Comparison of ENCODE assay signal across 10 cellular contexts in genomic region chr9:127566351-127567001, GRCh38. TPM values are rescaled to one million over a fixed set of nuclear protein-coding genes. Genes with fewer than 3 reads are reported as not detected.
DNase-seq lines count a peak whose midpoint lies in the region; ATAC-seq and TF ChIP-seq lines count a peak whose summit lies in the region.
"Had no signal": no experiment of that assay in that cellular context is flagged by ENCODE, and none has a peak within 500 bp of the region (broad histone marks: within the 10 kb centered on the region; RNA-seq: fewer than 3 reads in every experiment).

No MANE protein-coding gene starts in this region.

- no peak overlapping the region for H3K4me2 ChIP-seq in OCI-LY7 (ENCODE audit: low read length)

- no peak overlapping the region for H3K27ac ChIP-seq in CD4-positive, alpha-beta memory T cell (ENCODE audit: low read depth, low read length)
- H3K27ac ChIP-seq in RWPE2 (ENCODE audit: poor library complexity, severe bottlenecking) (peak overlapping the region; percentile 98), OCI-LY7 (ENCODE audit: low read depth, low read length, poor library complexity, severe bottlenecking) (no peak overlapping the region)
- H3K27ac ChIP-seq: neutrophil had no signal

- H3K36me3 Mint-ChIP-seq in CD4-positive, alpha-beta memory T cell, result peaks cover 5 to 6% of the 10 kb centered on the region in 2 donors
- peaks cover 5% of the 10 kb centered on the region for H3K36me3 Mint-ChIP-seq in progenitor cell of endocrine pancreas (ENCODE audit: insufficient read depth)
- no peaks in the 10 kb centered on the region for H3K36me3 Mint-ChIP-seq in activated naive CD4-positive, alpha-beta T cell treated with anti-CD3 and anti-CD28 coated beads, Interleukin-2, amount 50 U/mL, for 72 hours
- H3K36me3 Mint-ChIP-seq: activated naive CD4-positive, alpha-beta T cell treated with anti-CD3 and anti-CD28 coated beads, Interleukin-2, amount 50 U/mL, for 24 hours had no signal

- no TSS peak for BruUV-seq in OCI-LY7 (replicated peaks; lab: Mats Ljungman, UMichigan)

- POLR2A ChIA-PET in CD4-positive, alpha-beta memory T cell (lab: Charles Lee; ENCODE audit: partially characterized antibody), result no interaction called here
- POLR2A ChIA-PET in OCI-LY7 (lab: Charles Lee), result no interaction called here

- H3K27me3 Mint-ChIP-seq in CD4-positive, alpha-beta memory T cell, result no peaks in the 10 kb centered on the region
- no peaks in the 10 kb centered on the region for H3K27me3 Mint-ChIP-seq in progenitor cell of endocrine pancreas
- H3K27me3 Mint-ChIP-seq: activated naive CD4-positive, alpha-beta T cell treated with anti-CD3 and anti-CD28 coated beads, Interleukin-2, amount 50 U/mL, for 24 hours had no signal

- no peak overlapping the region for H2AFZ ChIP-seq in OCI-LY7 (ENCODE audit: low read length)

- H3K27ac Mint-ChIP-seq in CD4-positive, alpha-beta memory T cell, result peak overlapping the region in 4 of 7 donors; percentile 8 to 57 (median 28)
- no peak overlapping the region for H3K27ac Mint-ChIP-seq in progenitor cell of endocrine pancreas
- H3K27ac Mint-ChIP-seq in activated naive CD4-positive, alpha-beta T cell treated with anti-CD3 and anti-CD28 coated beads, Interleukin-2, amount 50 U/mL, for 72 hours, result no peak overlapping the region
- H3K27ac Mint-ChIP-seq: activated naive CD4-positive, alpha-beta T cell treated with anti-CD3 and anti-CD28 coated beads, Interleukin-2, amount 50 U/mL, for 24 hours had no signal

- intact Hi-C loops in CD4-positive, alpha-beta memory T cell (cut with micrococcal nuclease), result loop anchor here (5.0 to 10.0 kb wide), 2 partner anchors 221 to 342 kb away; partner anchors contain the start of gene CDK9
- intact Hi-C loops in OCI-LY7 (cut with micrococcal nuclease; ENCODE audit: unreplicated experiment), result no loop called here

- no peaks in the 10 kb centered on the region for H3K27me3 ChIP-seq in CD4-positive, alpha-beta memory T cell (ENCODE audit: insufficient read depth, low read length)
- no peaks in the 10 kb centered on the region for H3K27me3 ChIP-seq in RWPE2 (ENCODE audit: insufficient read depth, poor library complexity, severe bottlenecking)

- H3K36me3 ChIP-seq in CD4-positive, alpha-beta memory T cell (ENCODE audit: insufficient read depth, low read length), result no peaks in the 10 kb centered on the region
- H3K36me3 ChIP-seq in RWPE2 (ENCODE audit: low read depth), result peaks cover 55% of the 10 kb centered on the region
- H3K36me3 ChIP-seq in OCI-LY7 (ENCODE audit: insufficient read depth, low read length), result no peaks in the 10 kb centered on the region
- H3K36me3 ChIP-seq: neutrophil had no signal

- peaks cover 19 to 46% (median 36%) of the 10 kb centered on the region in 4 donors for H3K4me1 Mint-ChIP-seq in CD4-positive, alpha-beta memory T cell
- H3K4me1 Mint-ChIP-seq in progenitor cell of endocrine pancreas (ENCODE audit: low read depth), result peaks cover 24% of the 10 kb centered on the region

- H3K9me2 ChIP-seq in OCI-LY7 (ENCODE audit: insufficient read depth, low read length), result no peaks in the 10 kb centered on the region

- H3K9me3 Mint-ChIP-seq in CD4-positive, alpha-beta memory T cell, result no peaks in the 10 kb centered on the region
- no peaks in the 10 kb centered on the region for H3K9me3 Mint-ChIP-seq in progenitor cell of endocrine pancreas (ENCODE audit: low read depth)
- H3K9me3 Mint-ChIP-seq in activated naive CD4-positive, alpha-beta T cell treated with anti-CD3 and anti-CD28 coated beads, Interleukin-2, amount 50 U/mL, for 72 hours, result no peaks in the 10 kb centered on the region
- H3K9me3 Mint-ChIP-seq: activated naive CD4-positive, alpha-beta T cell treated with anti-CD3 and anti-CD28 coated beads, Interleukin-2, amount 50 U/mL, for 24 hours had no signal

- H3K9me3 ChIP-seq in CD4-positive, alpha-beta memory T cell (ENCODE audit: control insufficient read depth in 1 of 2, low read length in 2 of 2), result no peaks in the 10 kb centered on the region
- H3K9me3 ChIP-seq in RWPE2 (ENCODE audit: severe bottlenecking) (no peaks in the 10 kb centered on the region), OCI-LY7 (ENCODE audit: low read length) (no peaks in the 10 kb centered on the region)
- H3K9me3 ChIP-seq: neutrophil had no signal

- TF ChIP-seq CTCF in RWPE2 (IDR thresholded peaks at IDR 0.05; ENCODE audit: poor library complexity, severe bottlenecking), result no peak
- no peak for TF ChIP-seq CTCF in fibroblast of the aortic adventitia (IDR thresholded peaks at IDR 0.05; ENCODE audit: insufficient read depth, low read length)
- no peak for TF ChIP-seq CTCF in progenitor cell of endocrine pancreas (IDR thresholded peaks at IDR 0.05; ENCODE audit: unreplicated experiment)
- no peak for TF ChIP-seq CTCF in OCI-LY7 (conservative IDR thresholded peaks at IDR 0.05; ENCODE audit: low read length)

- H3K79me2 ChIP-seq in OCI-LY7 (ENCODE audit: insufficient read depth, low read depth, low read length), result no peaks in the 10 kb centered on the region

- CTCF ChIA-PET in CD4-positive, alpha-beta memory T cell (lab: Charles Lee; ENCODE audit: partially characterized antibody), result interaction anchor here (1.3 kb wide), 1 partner anchor 19 kb away, joined by 4 read pairs; no protein-coding TSS in a partner anchor
- CTCF ChIA-PET in OCI-LY7 (lab: Charles Lee; ENCODE audit: unreplicated experiment), result no interaction called here

- H3K4me1 ChIP-seq in CD4-positive, alpha-beta memory T cell (ENCODE audit: insufficient read depth, low read length), result peaks cover 45% of the 10 kb centered on the region
- peaks cover 57% of the 10 kb centered on the region for H3K4me1 ChIP-seq in RWPE2 (ENCODE audit: insufficient read depth, poor library complexity, severe bottlenecking)
- H3K4me1 ChIP-seq in OCI-LY7 (ENCODE audit: insufficient read depth, low read length, poor library complexity, severe bottlenecking), result peaks cover 18% of the 10 kb centered on the region

- H3K4me3 ChIP-seq in CD4-positive, alpha-beta memory T cell (ENCODE audit: low read length in 2 of 2), result no peak overlapping the region
- H3K4me3 ChIP-seq in RWPE2 (ENCODE audit: severe bottlenecking), result peak overlapping the region; percentile 98
- peak overlapping the region; percentile 91 for H3K4me3 ChIP-seq in fibroblast of the aortic adventitia (ENCODE audit: low read depth, low read length)
- no peak overlapping the region for H3K4me3 ChIP-seq in OCI-LY7 (ENCODE audit: low read depth, low read length, poor library complexity, severe bottlenecking)

- peak overlapping the region in 1 of 8 donors; percentile 57 for H3K4me3 Mint-ChIP-seq in CD4-positive, alpha-beta memory T cell
- peak overlapping the region; percentile 71 for H3K4me3 Mint-ChIP-seq in progenitor cell of endocrine pancreas (ENCODE audit: low read depth)
- H3K4me3 Mint-ChIP-seq: activated naive CD4-positive, alpha-beta T cell treated with anti-CD3 and anti-CD28 coated beads, Interleukin-2, amount 50 U/mL, for 24 hours had no signal

- no peak for DNase-seq in CD4-positive, alpha-beta memory T cell
- DNase-seq in RWPE2 (ENCODE audit: low spot score) (no peak), fibroblast of the aortic adventitia (ENCODE audit: low read depth) (no peak), progenitor cell of endocrine pancreas (ENCODE audit: low spot score, unreplicated experiment) (no peak), OCI-LY7 (ENCODE audit: low spot score) (no peak)
- no peak for DNase-seq in activated naive CD4-positive, alpha-beta T cell treated with anti-CD3 and anti-CD28 coated beads, Interleukin-2, amount 50 U/mL, for 72 hours (ENCODE audit: low spot score in 2 of 2)

- no peaks in the 10 kb centered on the region; the same call in 1 of the 2 replicates for H4K20me1 ChIP-seq in OCI-LY7 (ENCODE audit: insufficient read depth, low read length)

- ATAC-seq in RWPE2 (ENCODE audit: low read depth), result peak; percentile 20
- ATAC-seq in activated naive CD4-positive, alpha-beta T cell treated with anti-CD3 and anti-CD28 coated beads, Interleukin-2, amount 50 U/mL, for 72 hours, result no peak
- ATAC-seq in HG02981 (IDR thresholded peaks at IDR 0.05; ENCODE audit: unreplicated experiment), result no peak
- ATAC-seq in HG02678 (IDR thresholded peaks at IDR 0.05; ENCODE audit: unreplicated experiment), result no peak

RNA-seq across cellular contexts. Expression of gene STXBP1, which starts 45.6 kb away (rescaled TPM):
- total RNA-seq in CD4-positive, alpha-beta memory T cell, result 10 to 100 TPM; 19.9 to 20.9 TPM
- 1 to 10 TPM; 4.8 to 5.5 TPM for polyA plus RNA-seq in CD4-positive, alpha-beta memory T cell
- 25.5 and 40.6 TPM in 2 replicates for total RNA-seq in fibroblast of the aortic adventitia (ENCODE audit: low replicate concordance)
- total RNA-seq in progenitor cell of endocrine pancreas, result 23.4 and 24.8 TPM in 2 replicates
- 10 to 100 TPM; 11.4 to 28.0 TPM for total RNA-seq in activated naive CD4-positive, alpha-beta T cell treated with anti-CD3 and anti-CD28 coated beads, Interleukin-2, amount 50 U/mL, for 72 hours
- 3.7 and 4.1 TPM in 2 replicates for total RNA-seq in OCI-LY7 (2014; rRNA removed; shearing (Covaris generic))
- 20.4 and 22.1 TPM in 2 replicates for total RNA-seq in OCI-LY7 (2022)

Comparison
In these comparisons a context has a peak if more than half of its experiments do, and no peak if none do; other contexts are left out.
1. H3K4me3 ChIP-seq: peak in RWPE2 (single experiment) and fibroblast of the aortic adventitia (single experiment); none in CD4-positive, alpha-beta memory T cell (0 of 2) and OCI-LY7 (single experiment).
2. H3K27ac Mint-ChIP-seq: peak in CD4-positive, alpha-beta memory T cell (4 of 7); none in progenitor cell of endocrine pancreas (single experiment) and activated naive CD4-positive, alpha-beta T cell treated with anti-CD3 and anti-CD28 coated beads, Interleukin-2, amount 50 U/mL, for 72 hours (0 of 2).